ENCODE assay signal across 8 cellular contexts in the genomic region with DNA sequence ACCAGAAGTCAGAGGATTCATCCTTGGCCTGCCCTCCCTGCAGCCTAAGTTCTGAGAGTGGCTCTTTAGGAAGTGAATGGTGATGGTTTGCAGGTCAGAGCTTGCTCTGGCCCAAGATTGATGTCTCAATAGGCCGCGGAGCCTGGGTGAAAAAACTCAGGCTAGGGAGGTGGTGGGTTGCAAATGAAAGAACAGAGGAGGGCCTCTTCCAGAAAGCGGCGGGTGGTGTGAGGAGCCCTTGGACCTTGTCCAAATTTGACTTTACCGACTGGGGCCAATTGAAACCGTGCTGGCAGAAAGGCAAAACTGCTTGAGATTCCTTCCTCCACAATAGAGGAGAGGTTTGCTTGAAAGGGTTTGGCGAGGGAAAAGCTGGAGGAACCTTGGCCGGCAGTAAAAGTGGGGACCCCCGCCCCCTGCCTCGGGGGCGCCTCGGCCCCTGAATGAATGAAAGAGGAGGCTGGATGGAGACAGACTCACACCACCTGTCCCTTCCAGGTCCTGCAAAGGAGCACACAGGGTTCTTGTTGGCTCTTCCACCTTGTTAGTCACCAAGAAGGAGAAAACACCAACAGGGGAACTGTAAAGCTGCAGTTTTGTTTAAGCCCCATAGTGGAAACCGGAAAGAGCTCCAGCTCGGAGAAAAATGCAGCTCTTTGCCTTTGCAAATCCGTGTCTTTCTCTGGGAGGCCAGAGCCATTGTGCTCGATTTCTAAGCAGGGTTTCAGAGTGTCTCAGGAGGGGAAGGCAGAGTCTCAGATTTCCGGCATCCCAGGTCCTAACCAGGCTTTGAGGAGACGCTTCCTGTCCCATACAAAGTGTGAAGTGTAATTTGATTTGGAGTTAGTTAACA.
A peak's percentile ranks its signal among the peaks of the same experiment; 100 is the strongest.
DNase-seq lines count a peak whose midpoint lies in the region; FAIRE-seq and TF ChIP-seq lines count a peak whose summit lies in the region.

No MANE protein-coding gene starts in this region.

- no peaks in the 10 kb centered on the region for H3K27me3 ChIP-seq in astrocyte (ENCODE audit: insufficient read depth, low read length)

- H3K27ac Mint-ChIP-seq in astrocyte (ENCODE audit: unreplicated experiment) = peak overlapping the region; percentile 88

- peaks cover 73% of the 10 kb centered on the region for H3K4me1 Mint-ChIP-seq in astrocyte (ENCODE audit: low read depth, unreplicated experiment)

- H3K4me3 ChIP-seq in astrocyte (ENCODE audit: insufficient read depth, low read depth, low read length) = no peak overlapping the region
- no peak overlapping the region for H3K4me3 ChIP-seq in skin epidermis

- H3K9me3 Mint-ChIP-seq in astrocyte (ENCODE audit: unreplicated experiment) = no peaks in the 10 kb centered on the region

- H3K36me3 Mint-ChIP-seq in astrocyte (ENCODE audit: low read depth, unreplicated experiment) = peaks cover 7% of the 10 kb centered on the region

- H3K4me2 ChIP-seq in astrocyte (ENCODE audit: low read length) = peak overlapping the region; percentile 72

- H4K20me1 ChIP-seq in astrocyte (ENCODE audit: insufficient read depth, low read length) = peaks cover 94% of the 10 kb centered on the region

- no peaks in the 10 kb centered on the region for H3K27me3 Mint-ChIP-seq in astrocyte (ENCODE audit: low read depth, unreplicated experiment)

- FAIRE-seq in astrocyte (lab: Jason Lieb, UNC) = peak; percentile 41

- H3K4me1 ChIP-seq in astrocyte (ENCODE audit: insufficient read depth, low read length) = peaks cover 77% of the 10 kb centered on the region

- H3K4me3 Mint-ChIP-seq in astrocyte (ENCODE audit: unreplicated experiment) = peak overlapping the region; percentile 57

- no peaks in the 10 kb centered on the region for H3K36me3 ChIP-seq in astrocyte (ENCODE audit: insufficient read depth, low read length)

- no peaks in the 10 kb centered on the region for H3K9me3 ChIP-seq in astrocyte (ENCODE audit: insufficient read depth, low read depth, low read length)

- H3K9ac ChIP-seq in astrocyte (ENCODE audit: low read length) = peak overlapping the region; percentile 72

- DNase-seq in NCI-H510A treated with DMSO at 0.1 percent for 48 hours (lab: John Stamatoyannopoulos, UW) (peak; percentile 38), NCI-H510A (lab: John Stamatoyannopoulos, UW) (no peak), NCI-H2171 (lab: John Stamatoyannopoulos, UW) (peak; percentile 35), astrocyte (ENCODE audit: low read depth) (peak; percentile 76), hippocampal formation (lab: John Stamatoyannopoulos, UW) (peak; percentile 28 to 46), SK-N-DZ (ENCODE audit: low spot score) (no peak), RKO (ENCODE audit: low spot score) (no peak)

- TF ChIP-seq CTCF in astrocyte (IDR thresholded peaks at IDR 0.05; ENCODE audit: insufficient read depth, low read depth, low read length) = no peak

- peaks cover 90% of the 10 kb centered on the region for H3K79me2 ChIP-seq in astrocyte (ENCODE audit: insufficient read depth, low read length)

- no peak overlapping the region for H2AFZ ChIP-seq in astrocyte (ENCODE audit: low read depth, low read length)

- peak overlapping the region; percentile 75 for H3K27ac ChIP-seq in astrocyte (ENCODE audit: low read depth, low read length)
- H3K27ac ChIP-seq in skin epidermis = peak overlapping the region in 20 of 21 experiments; percentile 5 to 80 (median 62)

Comparison
In these comparisons a context has a peak if more than half of its experiments do, and no peak if none do; other contexts are left out.
1. DNase-seq: peak in NCI-H510A treated with DMSO at 0.1 percent for 48 hours (single experiment), NCI-H2171 (single experiment), astrocyte (single experiment) and hippocampal formation (2 of 2); none in NCI-H510A (single experiment), SK-N-DZ (single experiment) and RKO (single experiment).